ENCODE assay signal across 1 cellular context in genomic region chr10:98467506-98468318, GRCh38.
TF ChIP-seq lines count a peak whose summit lies in the region.

No MANE protein-coding gene starts in this region.

TF ChIP-seq in HEK293, 187 proteins besides CTCF, POLR2A, EP300 and RAD21 (continued from another document):
- TF ChIP-seq ZNF837 (tag by site-specific recombination; IDR thresholded peaks at IDR 0.05) = no peak
- no peak for TF ChIP-seq TCF7L2 (IDR thresholded peaks at IDR 0.05; ENCODE audit: borderline replicate concordance, low read depth, low read length)
- TF ChIP-seq IKZF3 (tag by site-specific recombination; IDR thresholded peaks at IDR 0.05) = peak; percentile 53; the same call in 1 of the 2 replicates
- peak; percentile 61; the same call in 1 of the 2 replicates for TF ChIP-seq ZNF2 (tag by site-specific recombination; IDR thresholded peaks at IDR 0.05)
- no peak for TF ChIP-seq ZNF133 (tag by site-specific recombination; IDR thresholded peaks at IDR 0.05)
- TF ChIP-seq YY1 (tag by site-specific recombination; IDR thresholded peaks at IDR 0.05) = no peak
- TF ChIP-seq ZNF423 (tag by site-specific recombination; IDR thresholded peaks at IDR 0.05) = peak; percentile 89
- no peak for TF ChIP-seq ZNF843 (tag by site-specific recombination; IDR thresholded peaks at IDR 0.05)
- TF ChIP-seq ZBTB11 (tag by site-specific recombination; conservative IDR thresholded peaks at IDR 0.05; ENCODE audit: low read depth) = peak; percentile 88
- TF ChIP-seq, protein P1, sequence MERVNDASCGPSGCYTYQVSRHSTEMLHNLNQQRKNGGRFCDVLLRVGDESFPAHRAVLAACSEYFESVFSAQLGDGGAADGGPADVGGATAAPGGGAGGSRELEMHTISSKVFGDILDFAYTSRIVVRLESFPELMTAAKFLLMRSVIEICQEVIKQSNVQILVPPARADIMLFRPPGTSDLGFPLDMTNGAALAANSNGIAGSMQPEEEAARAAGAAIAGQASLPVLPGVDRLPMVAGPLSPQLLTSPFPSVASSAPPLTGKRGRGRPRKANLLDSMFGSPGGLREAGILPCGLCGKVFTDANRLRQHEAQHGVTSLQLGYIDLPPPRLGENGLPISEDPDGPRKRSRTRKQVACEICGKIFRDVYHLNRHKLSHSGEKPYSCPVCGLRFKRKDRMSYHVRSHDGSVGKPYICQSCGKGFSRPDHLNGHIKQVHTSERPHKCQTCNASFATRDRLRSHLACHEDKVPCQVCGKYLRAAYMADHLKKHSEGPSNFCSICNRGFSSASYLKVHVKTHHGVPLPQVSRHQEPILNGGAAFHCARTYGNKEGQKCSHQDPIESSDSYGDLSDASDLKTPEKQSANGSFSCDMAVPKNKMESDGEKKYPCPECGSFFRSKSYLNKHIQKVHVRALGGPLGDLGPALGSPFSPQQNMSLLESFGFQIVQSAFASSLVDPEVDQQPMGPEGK (tag by site-specific recombination; IDR thresholded peaks at IDR 0.05) = peak; percentile 13; the same call in 1 of the 2 replicates
- TF ChIP-seq ZBTB26 (tag by site-specific recombination; optimal IDR thresholded peaks at IDR 0.05) = peak; percentile 12
- TF ChIP-seq, protein P2, sequence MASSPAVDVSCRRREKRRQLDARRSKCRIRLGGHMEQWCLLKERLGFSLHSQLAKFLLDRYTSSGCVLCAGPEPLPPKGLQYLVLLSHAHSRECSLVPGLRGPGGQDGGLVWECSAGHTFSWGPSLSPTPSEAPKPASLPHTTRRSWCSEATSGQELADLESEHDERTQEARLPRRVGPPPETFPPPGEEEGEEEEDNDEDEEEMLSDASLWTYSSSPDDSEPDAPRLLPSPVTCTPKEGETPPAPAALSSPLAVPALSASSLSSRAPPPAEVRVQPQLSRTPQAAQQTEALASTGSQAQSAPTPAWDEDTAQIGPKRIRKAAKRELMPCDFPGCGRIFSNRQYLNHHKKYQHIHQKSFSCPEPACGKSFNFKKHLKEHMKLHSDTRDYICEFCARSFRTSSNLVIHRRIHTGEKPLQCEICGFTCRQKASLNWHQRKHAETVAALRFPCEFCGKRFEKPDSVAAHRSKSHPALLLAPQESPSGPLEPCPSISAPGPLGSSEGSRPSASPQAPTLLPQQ (tag by site-specific recombination; IDR thresholded peaks at IDR 0.05) = 0 out of 2 replicates have a peak, but pooled peaks have one; percentile 26
- TF ChIP-seq ZNF121 (tag by site-specific recombination; IDR thresholded peaks at IDR 0.05) = no peak
- no peak for TF ChIP-seq REST (tag by site-specific recombination; IDR thresholded peaks at IDR 0.05)
